ENCODE assay signal across 8 cellular contexts in genomic region chr3:123883656-123884257, GRCh38. TPM values are rescaled to one million over a fixed set of nuclear protein-coding genes. Genes with fewer than 3 reads are reported as not detected.
DNase-seq lines count a peak whose midpoint lies in the region; ATAC-seq and TF ChIP-seq lines count a peak whose summit lies in the region.

No MANE protein-coding gene starts in this region.

- H3K36me3 ChIP-seq in thymus (ENCODE audit: control insufficient read depth, insufficient read depth) (no peaks in the 10 kb centered on the region), Karpas-422 (ENCODE audit: insufficient read depth, low read length) (no peaks in the 10 kb centered on the region)

- in situ Hi-C loops in astrocyte of the cerebellum (cut with HindIII; ENCODE audit: low sequenced_read_pairs): no loop called here

- H3K4me1 Mint-ChIP-seq in activated CD4-positive, alpha-beta T cell treated with anti-CD3 and anti-CD28 coated beads for 36 hours: peaks cover 10% of the 10 kb centered on the region

- H3K36me3 Mint-ChIP-seq in activated CD4-positive, alpha-beta T cell treated with anti-CD3 and anti-CD28 coated beads for 36 hours (ENCODE audit: low read depth): no peaks in the 10 kb centered on the region

- H3K79me2 ChIP-seq in Karpas-422 (ENCODE audit: low read length): no peaks in the 10 kb centered on the region

- intact Hi-C loops in activated CD4-positive, alpha-beta T cell treated with anti-CD3 and anti-CD28 coated beads for 36 hours (cut with DNase I, micrococcal nuclease): loop anchor here in 1 of 2 experiments (1.0 kb wide), 1 partner anchor 78 kb away; the partner anchor contains the start of gene CCDC14
- intact Hi-C loops in left colon (cut with DNase I, micrococcal nuclease): no loop called here

- H3K9ac ChIP-seq in Karpas-422 (ENCODE audit: low read length): no peak overlapping the region

- H3K27me3 Mint-ChIP-seq in activated CD4-positive, alpha-beta T cell treated with anti-CD3 and anti-CD28 coated beads for 36 hours: peaks cover 49% of the 10 kb centered on the region

- no peak overlapping the region for H2AFZ ChIP-seq in Karpas-422 (ENCODE audit: low read length)

- H3K4me3 Mint-ChIP-seq in activated CD4-positive, alpha-beta T cell treated with anti-CD3 and anti-CD28 coated beads for 36 hours: peak overlapping the region; percentile 33

- CTCF ChIA-PET in activated CD4-positive, alpha-beta T cell treated with anti-CD3 and anti-CD28 coated beads for 36 hours (lab: Charles Lee): interaction anchor here (0.8 kb wide), 1 partner anchor 357 kb away, joined by 3 read pairs; no protein-coding TSS in a partner anchor

- no peaks in the 10 kb centered on the region for H3K9me2 ChIP-seq in Karpas-422 (replicated peaks; ENCODE audit: insufficient read depth, low read length)

- no peak overlapping the region for H3K4me2 ChIP-seq in Karpas-422 (ENCODE audit: low read depth, low read length, poor library complexity, severe bottlenecking)

- no peak for ATAC-seq in activated CD4-positive, alpha-beta T cell treated with anti-CD3 and anti-CD28 coated beads for 36 hours
- peak; percentile 26 for ATAC-seq in left colon
- no peak for ATAC-seq in HG03565 (IDR thresholded peaks at IDR 0.05; ENCODE audit: unreplicated experiment)

- no peaks in the 10 kb centered on the region for H4K20me1 ChIP-seq in Karpas-422 (ENCODE audit: insufficient read depth, low read depth, low read length)

- no peak overlapping the region for H3K27ac ChIP-seq in thymus (ENCODE audit: low read depth)
- no peak overlapping the region for H3K27ac ChIP-seq in Karpas-422 (ENCODE audit: low read length)

- DNase-seq in activated CD4-positive, alpha-beta T cell treated with anti-CD3 and anti-CD28 coated beads for 36 hours: no peak
- no peak for DNase-seq in activated CD4-positive, alpha-beta T cell treated with anti-CD3 and anti-CD28 coated beads, Interleukin-2, amount 50 U/mL, for 48 hours
- no peak for DNase-seq in astrocyte of the cerebellum (ENCODE audit: low read depth)
- DNase-seq in left colon: peak in 1 of 2 donors; percentile 33
- DNase-seq in NCI-H774 (lab: John Stamatoyannopoulos, UW): no peak
- no peak for DNase-seq in Karpas-422

- H3K27me3 ChIP-seq in thymus (ENCODE audit: control insufficient read depth, insufficient read depth) (peaks cover 10% of the 10 kb centered on the region), Karpas-422 (ENCODE audit: low read length) (no peaks in the 10 kb centered on the region)

- POLR2A ChIA-PET in activated CD4-positive, alpha-beta T cell treated with anti-CD3 and anti-CD28 coated beads for 36 hours (lab: Charles Lee): no interaction called here

- H3K4me1 ChIP-seq in thymus (ENCODE audit: control insufficient read depth, insufficient read depth, low read length): peaks cover 12% of the 10 kb centered on the region
- H3K4me1 ChIP-seq in Karpas-422 (ENCODE audit: low read length): no peaks in the 10 kb centered on the region

- H3K27ac Mint-ChIP-seq in activated CD4-positive, alpha-beta T cell treated with anti-CD3 and anti-CD28 coated beads for 36 hours: no peak overlapping the region

- WGBS in thymus: 3% methylated on average over 44 of the region's 44 CpGs

- H3K9me3 ChIP-seq in thymus (ENCODE audit: control insufficient read depth) (no peaks in the 10 kb centered on the region), Karpas-422 (ENCODE audit: low read length) (no peaks in the 10 kb centered on the region)

- H3K4me3 ChIP-seq in astrocyte of the cerebellum (ENCODE audit: low read depth, low read length) (peak overlapping the region; percentile 76), thymus (ENCODE audit: low read length) (peak overlapping the region; percentile 52), Karpas-422 (ENCODE audit: low read length) (no peak overlapping the region)

- no peak for TF ChIP-seq CTCF in astrocyte of the cerebellum (IDR thresholded peaks at IDR 0.05; ENCODE audit: low read depth, low read length, missing control alignments)

- H3K9me3 Mint-ChIP-seq in activated CD4-positive, alpha-beta T cell treated with anti-CD3 and anti-CD28 coated beads for 36 hours (ENCODE audit: low read depth): no peaks in the 10 kb centered on the region

RNA-seq across cellular contexts. Expression of gene MYLK, which starts 0.4 kb away (rescaled TPM):
- total RNA-seq in activated CD4-positive, alpha-beta T cell treated with anti-CD3 and anti-CD28 coated beads for 36 hours: under 1 TPM in 1 of 2 experiments, not detected in 1; 0.07 TPM
- 100 to 1,000 TPM in 1 of 2 donors, 10 to 100 TPM in 1; 99.0 to 240 TPM for total RNA-seq in left colon
- 11.5 TPM for polyA plus RNA-seq in thymus
- total RNA-seq in Karpas-422 (2014; rRNA removed; shearing (Covaris generic); ENCODE audit: low replicate concordance): 0.18 and 0.63 TPM in 2 replicates

Comparison
In these comparisons a context has a peak if more than half of its experiments do, and no peak if none do; other contexts are left out.
1. RNA of gene MYLK, which starts 0.4 kb away (total RNA-seq): 99.0 to 240 TPM in left colon; 0.18 to 0.63 TPM in Karpas-422 and 0.07 TPM in activated CD4-positive, alpha-beta T cell treated with anti-CD3 and anti-CD28 coated beads for 36 hours; every median in the first group is over 10 times any median in the second.